11 cellular contexts compared by ENCODE assay signal in the genomic region with DNA sequence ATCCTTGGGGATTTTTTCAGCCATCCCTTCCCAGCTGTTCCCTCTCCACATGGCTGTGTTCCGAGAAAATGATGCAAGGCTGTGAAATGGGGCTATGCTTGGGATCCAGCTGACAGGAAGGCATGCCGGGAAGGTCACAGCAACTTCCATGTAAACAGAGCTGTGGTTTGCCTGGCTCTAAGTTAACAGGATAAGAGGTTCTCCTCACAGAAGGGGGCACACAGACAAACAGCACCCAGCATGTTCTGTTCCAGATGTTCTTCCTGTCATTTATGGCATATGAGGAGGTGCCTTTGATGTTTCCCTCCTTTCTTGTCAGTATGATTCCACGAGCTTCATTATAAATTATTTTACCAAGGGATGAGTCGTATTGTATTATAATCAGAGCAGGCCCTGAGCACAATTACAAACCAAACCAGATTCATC.
DNase-seq lines count a peak whose midpoint lies in the region; ATAC-seq and TF ChIP-seq lines count a peak whose summit lies in the region.
"Had no signal": no experiment of that assay in that cellular context is flagged by ENCODE, and none has a peak within 500 bp of the region (broad histone marks: within the 10 kb centered on the region; RNA-seq: fewer than 3 reads in every experiment).

No MANE protein-coding gene starts in this region.

- no peaks in the 10 kb centered on the region for H3K27me3 ChIP-seq in right cardiac atrium (ENCODE audit: control insufficient read depth, insufficient read depth)
- H3K27me3 ChIP-seq: gastrocnemius medialis had no signal

- TF ChIP-seq CTCF in HFF-Myc (IDR thresholded peaks at IDR 0.05; ENCODE audit: low read depth, low read length, missing control alignments) (no peak), GM10266 (IDR thresholded peaks at IDR 0.05; ENCODE audit: control insufficient read depth, insufficient read depth, low read depth, missing control alignments) (no peak)

- DNase-seq in HFF-Myc (ENCODE audit: extremely low read depth, low read depth) (peak; percentile 10), UCSD-AML1 (lab: John Stamatoyannopoulos, UW; ENCODE audit: unreplicated experiment) (peak; percentile 11), right cardiac atrium (peak; percentile 31 to 67 (median 39)), stromal cell of bone marrow (ENCODE audit: low read depth) (peak; percentile 37), GM10266 (ENCODE audit: extremely low spot score) (no peak), occipital lobe (lab: John Stamatoyannopoulos, UW) (no peak), NCI-H1436 treated with DMSO at 0.1 percent for 48 hours (lab: John Stamatoyannopoulos, UW) (no peak)
- DNase-seq: activated CD4-positive, alpha-beta memory T cell treated with anti-CD3 and anti-CD28 coated beads for 36 hours; amygdala had no signal

- WGBS in right cardiac atrium = 52% methylated on average over 4 of the region's 4 CpGs

- intact Hi-C loops in right cardiac atrium (cut with DNase I) = no loop called here

- peak; percentile 86 to 89 for ATAC-seq in right cardiac atrium
- no peak for ATAC-seq in GM21447 (IDR thresholded peaks at IDR 0.05; ENCODE audit: unreplicated experiment)

- no peak overlapping the region for H3K4me3 ChIP-seq in HFF-Myc (replicated peaks; ENCODE audit: low read depth, low read length)
- no peak overlapping the region for H3K4me3 ChIP-seq in right cardiac atrium (ENCODE audit: low read length)
- H3K4me3 ChIP-seq: gastrocnemius medialis had no signal

- no peak overlapping the region for H3K27ac ChIP-seq in right cardiac atrium (ENCODE audit: low read length)
- H3K27ac ChIP-seq: gastrocnemius medialis had no signal

- no peaks in the 10 kb centered on the region for H3K4me1 ChIP-seq in right cardiac atrium (ENCODE audit: control insufficient read depth, insufficient read depth, low read length)
- H3K4me1 ChIP-seq: gastrocnemius medialis had no signal

- H3K9me3 ChIP-seq in right cardiac atrium (ENCODE audit: control insufficient read depth, low read length) = no peaks in the 10 kb centered on the region
- H3K9me3 ChIP-seq: gastrocnemius medialis had no signal

Comparison
In these comparisons a context has a peak if more than half of its experiments do, and no peak if none do; other contexts are left out.
1. DNase-seq: peak in HFF-Myc (single experiment), UCSD-AML1 (single experiment), right cardiac atrium (3 of 3) and stromal cell of bone marrow (single experiment); none in GM10266 (single experiment), occipital lobe (single experiment) and NCI-H1436 treated with DMSO at 0.1 percent for 48 hours (single experiment).